ENCODE assay signal across 1 cellular context in genomic region chr20:17827759-17828559, GRCh38.
A peak's percentile ranks its signal among the peaks of the same experiment; 100 is the strongest.
TF ChIP-seq lines count a peak whose summit lies in the region.

No MANE protein-coding gene starts in this region.

TF ChIP-seq in HepG2, 621 proteins besides CTCF, POLR2A, EP300 and RAD21 (continued from another document):
- TF ChIP-seq ZNF382 (CRISPR knock-in tag; IDR thresholded peaks at IDR 0.05; ENCODE audit: borderline replicate concordance): no peak
- TF ChIP-seq MYNN (CRISPR knock-in tag; IDR thresholded peaks at IDR 0.05; ENCODE audit: low read depth): no peak
- TF ChIP-seq ZNF350 (CRISPR knock-in tag; IDR thresholded peaks at IDR 0.05; ENCODE audit: borderline replicate concordance, low read depth): peak; percentile 67; the same call in 1 of the 2 replicates
- TF ChIP-seq, protein P1, sequence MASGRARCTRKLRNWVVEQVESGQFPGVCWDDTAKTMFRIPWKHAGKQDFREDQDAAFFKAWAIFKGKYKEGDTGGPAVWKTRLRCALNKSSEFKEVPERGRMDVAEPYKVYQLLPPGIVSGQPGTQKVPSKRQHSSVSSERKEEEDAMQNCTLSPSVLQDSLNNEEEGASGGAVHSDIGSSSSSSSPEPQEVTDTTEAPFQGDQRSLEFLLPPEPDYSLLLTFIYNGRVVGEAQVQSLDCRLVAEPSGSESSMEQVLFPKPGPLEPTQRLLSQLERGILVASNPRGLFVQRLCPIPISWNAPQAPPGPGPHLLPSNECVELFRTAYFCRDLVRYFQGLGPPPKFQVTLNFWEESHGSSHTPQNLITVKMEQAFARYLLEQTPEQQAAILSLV (CRISPR knock-in tag; IDR thresholded peaks at IDR 0.05; ENCODE audit: borderline replicate concordance): no peak; the same call in 1 of the 2 replicates
- no peak for TF ChIP-seq TEF (CRISPR knock-in tag; IDR thresholded peaks at IDR 0.05)
- TF ChIP-seq ZNF232 (CRISPR knock-in tag; IDR thresholded peaks at IDR 0.05; ENCODE audit: borderline replicate concordance): peak; percentile 66; the same call in 1 of the 2 replicates
- no peak for TF ChIP-seq TAF15 (IDR thresholded peaks at IDR 0.05; ENCODE audit: low read depth, low read length, poor library complexity, severe bottlenecking)
- TF ChIP-seq PHF5A (CRISPR knock-in tag; IDR thresholded peaks at IDR 0.05; ENCODE audit: low read depth, unreplicated experiment): peak; percentile 45
- peak; percentile 32; the same call in 1 of the 2 replicates for TF ChIP-seq ARNTL (CRISPR knock-in tag; IDR thresholded peaks at IDR 0.05)
- TF ChIP-seq TIGD3 (CRISPR knock-in tag; IDR thresholded peaks at IDR 0.05; ENCODE audit: borderline replicate concordance): no peak
- no peak for TF ChIP-seq RFX5 (IDR thresholded peaks at IDR 0.05; ENCODE audit: low read depth, low read length)
- peak; percentile 33; the same call in 1 of the 2 replicates for TF ChIP-seq FOSL2 (CRISPR knock-in tag; IDR thresholded peaks at IDR 0.05)
- no peak for TF ChIP-seq NFE2L1 (CRISPR knock-in tag; IDR thresholded peaks at IDR 0.05; ENCODE audit: borderline replicate concordance)
- TF ChIP-seq, protein P2, sequence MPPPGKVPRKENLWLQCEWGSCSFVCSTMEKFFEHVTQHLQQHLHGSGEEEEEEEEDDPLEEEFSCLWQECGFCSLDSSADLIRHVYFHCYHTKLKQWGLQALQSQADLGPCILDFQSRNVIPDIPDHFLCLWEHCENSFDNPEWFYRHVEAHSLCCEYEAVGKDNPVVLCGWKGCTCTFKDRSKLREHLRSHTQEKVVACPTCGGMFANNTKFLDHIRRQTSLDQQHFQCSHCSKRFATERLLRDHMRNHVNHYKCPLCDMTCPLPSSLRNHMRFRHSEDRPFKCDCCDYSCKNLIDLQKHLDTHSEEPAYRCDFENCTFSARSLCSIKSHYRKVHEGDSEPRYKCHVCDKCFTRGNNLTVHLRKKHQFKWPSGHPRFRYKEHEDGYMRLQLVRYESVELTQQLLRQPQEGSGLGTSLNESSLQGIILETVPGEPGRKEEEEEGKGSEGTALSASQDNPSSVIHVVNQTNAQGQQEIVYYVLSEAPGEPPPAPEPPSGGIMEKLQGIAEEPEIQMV (CRISPR knock-in tag; IDR thresholded peaks at IDR 0.05; ENCODE audit: low read depth): no peak
- TF ChIP-seq ZNF552 (CRISPR knock-in tag; IDR thresholded peaks at IDR 0.05; ENCODE audit: borderline replicate concordance): no peak
- TF ChIP-seq RBAK (CRISPR knock-in tag; IDR thresholded peaks at IDR 0.05): no peak
- TF ChIP-seq HOXA5 (CRISPR knock-in tag; IDR thresholded peaks at IDR 0.05): 0 out of 2 replicates have a peak, but pooled peaks have one; percentile 51
- TF ChIP-seq FLYWCH1 (CRISPR knock-in tag; IDR thresholded peaks at IDR 0.05): no peak
- peak; percentile 50; the same call in 1 of the 2 replicates for TF ChIP-seq POGK (CRISPR knock-in tag; conservative IDR thresholded peaks at IDR 0.05)
- TF ChIP-seq KDM1A (CRISPR knock-in tag; IDR thresholded peaks at IDR 0.05): no peak
- no peak for TF ChIP-seq HOXA3 (CRISPR knock-in tag; IDR thresholded peaks at IDR 0.05)
- TF ChIP-seq HDAC2 (CRISPR knock-in tag; IDR thresholded peaks at IDR 0.05): peak; percentile 14; the same call in 1 of the 2 replicates
- TF ChIP-seq ZNF343 (CRISPR knock-in tag; IDR thresholded peaks at IDR 0.05): no peak
- peak; percentile 95 for TF ChIP-seq RARA (CRISPR knock-in tag; IDR thresholded peaks at IDR 0.05)
TF ChIP-seq in HepG2: peak in this region for 122.
